In genomic region chr4:168491563-168491962, GRCh38 we compare ENCODE assay signal across 28 cellular contexts.
"Had no signal": no experiment of that assay in that cellular context is flagged by ENCODE, and none has a peak within 500 bp of the region (broad histone marks: within the 10 kb centered on the region; RNA-seq: fewer than 3 reads in every experiment).

No MANE protein-coding gene starts in this region.

- DNase-seq: activated CD4-positive, alpha-beta memory T cell treated with anti-CD3 and anti-CD28 coated beads for 36 hours; activated CD4-positive, alpha-beta T cell treated with anti-CD3 and anti-CD28 coated beads for 36 hours; activated CD4-positive, alpha-beta T cell treated with anti-CD3 and anti-CD28 coated beads, Interleukin-2, amount 10 ng/mL, durations not matched to agents 24 days and 14 days; activated CD4-positive, CD25-positive, alpha-beta regulatory T cell; activated CD4-positive, CD25-positive, alpha-beta regulatory T cell treated with anti-CD3 and anti-CD28 coated beads, Interleukin-2, amount 50 U/mL, for 72 hours; activated CD8-positive, alpha-beta memory T cell treated with anti-CD3 and anti-CD28 coated beads, Interleukin-2, amount 10 ng/mL, durations not matched to agents 7 days and 5 days; activated CD8-positive, alpha-beta memory T cell treated with anti-CD3 and anti-CD28 coated beads, Interleukin-2, amount 50 U/mL, for 4 hours; activated CD8-positive, alpha-beta T cell treated with anti-CD3 and anti-CD28 coated beads, Interleukin-2, amount 10 ng/mL, durations not matched to agents 7 days and 5 days; activated effector memory CD4-positive, alpha-beta T cell treated with anti-CD3 and anti-CD28 coated beads, Interleukin-2, amount 50 U/mL, for 16 hours; activated naive CD4-positive, alpha-beta T cell treated with anti-CD3 and anti-CD28 coated beads for 36 hours; activated naive CD8-positive, alpha-beta T cell treated with anti-CD3 and anti-CD28 coated beads for 36 hours; activated naive CD8-positive, alpha-beta T cell treated with anti-CD3 and anti-CD28 coated beads, Interleukin-2, amount 50 U/mL, for 24 hours; activated T-cell treated with anti-CD3 and anti-CD28 coated beads, Interleukin-2, amount 50 U/mL, for 1 hour; activated T-cell treated with anti-CD3 and anti-CD28 coated beads, Interleukin-2, amount 50 U/mL, for 48 hours; adrenal gland; central memory CD4-positive, alpha-beta T cell; cerebellar nuclear complex; dorsolateral prefrontal cortex; effector memory CD4-positive, alpha-beta T cell; endodermal cell; foreskin fibroblast; head of caudate nucleus; T-helper 2 cell had no signal

- H3K27ac ChIP-seq: adrenal gland, ascending aorta, breast epithelium, coronary artery, dorsolateral prefrontal cortex had no signal

- H3K4me1 ChIP-seq: adrenal gland, ascending aorta, breast epithelium had no signal

- H3K27me3 ChIP-seq: adrenal gland, ascending aorta, breast epithelium, cardiac muscle cell had no signal

- H3K36me3 ChIP-seq: adrenal gland, ascending aorta, breast epithelium, cardiac muscle cell had no signal

- H3K4me3 ChIP-seq: adrenal gland, ascending aorta, breast epithelium, cardiac muscle cell, coronary artery, dorsolateral prefrontal cortex had no signal

- H3K9me3 ChIP-seq: adrenal gland, ascending aorta, breast epithelium had no signal

- ATAC-seq: activated CD4-positive, alpha-beta T cell treated with anti-CD3 and anti-CD28 coated beads for 36 hours; activated CD8-positive, alpha-beta memory T cell treated with anti-CD3 and anti-CD28 coated beads, Interleukin-2, amount 10 ng/mL, durations not matched to agents 7 days and 5 days; activated CD8-positive, alpha-beta T cell treated with anti-CD3 and anti-CD28 coated beads, Interleukin-2, amount 10 ng/mL, durations not matched to agents 7 days and 5 days; activated naive CD8-positive, alpha-beta T cell treated with anti-CD3 and anti-CD28 coated beads, Interleukin-2, amount 50 U/mL, for 24 hours; esophagus mucosa had no signal
